Comparison of ENCODE assay signal across 19 cellular contexts in the genomic region with DNA sequence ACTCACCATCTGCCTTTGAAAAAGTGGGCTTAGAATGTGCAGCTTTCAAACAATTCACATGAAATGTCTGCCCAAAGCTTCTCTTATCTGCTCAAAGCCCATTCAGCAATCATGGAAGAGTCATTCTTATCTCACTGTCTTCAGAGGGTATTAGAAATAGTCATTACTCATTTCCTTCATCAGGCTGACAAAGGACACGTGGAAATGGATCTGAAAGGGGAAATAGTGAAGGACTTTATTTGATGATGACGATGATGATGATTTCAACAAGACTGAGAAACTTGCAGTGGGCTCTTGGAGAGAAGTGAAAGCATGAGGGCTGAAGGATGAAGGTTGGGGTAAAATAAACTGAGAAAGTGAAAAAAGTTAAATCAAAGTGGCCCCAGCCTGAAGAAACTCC.
DNase-seq lines count a peak whose midpoint lies in the region; ATAC-seq and TF ChIP-seq lines count a peak whose summit lies in the region.
"Had no signal": no experiment of that assay in that cellular context is flagged by ENCODE, and none has a peak within 500 bp of the region (broad histone marks: within the 10 kb centered on the region; RNA-seq: fewer than 3 reads in every experiment).

No MANE protein-coding gene starts in this region.

- ATAC-seq in GM18861 (IDR thresholded peaks at IDR 0.05; ENCODE audit: unreplicated experiment) (no peak), GM19397 (IDR thresholded peaks at IDR 0.05; ENCODE audit: unreplicated experiment) (no peak)
- ATAC-seq: esophagus mucosa had no signal

- H3K27ac Mint-ChIP-seq in neural progenitor cell, result no peak overlapping the region
- H3K27ac Mint-ChIP-seq: activated CD4-positive, alpha-beta T cell treated with anti-CD3 and anti-CD28 coated beads, Interleukin-2, amount 10 ng/mL, durations not matched to agents 7 days and 5 days; H9; natural killer cell; T-helper 1 cell treated with Interleukin-12 subunit alpha and Interleukin-12 subunit beta and Interleukin-4 antibody, amounts not matched to agents 30 μg/mL and 1 μg/mL, for 36 hours had no signal

- no peaks in the 10 kb centered on the region for H4K20me1 ChIP-seq in Karpas-422 (ENCODE audit: insufficient read depth, low read depth, low read length)
- no peaks in the 10 kb centered on the region for H4K20me1 ChIP-seq in neural progenitor cell (ENCODE audit: low read depth)

- DNase-seq in GM13977 (ENCODE audit: low spot score), result peak; percentile 19
- DNase-seq in Karpas-422, result no peak
- peak; percentile 75 for DNase-seq in amniotic epithelial cell (ENCODE audit: low read depth)
- DNase-seq in neural progenitor cell (ENCODE audit: low spot score), result no peak
- DNase-seq in spleen, result no peak
- DNase-seq: activated CD4-positive, alpha-beta T cell treated with anti-CD3 and anti-CD28 coated beads, Interleukin-2, amount 10 ng/mL, durations not matched to agents 7 days and 5 days; activated T-cell treated with anti-CD3 and anti-CD28 coated beads, Interleukin-2, amount 50 U/mL, for 48 hours; CD4-positive, CD25-positive, alpha-beta regulatory T cell; H9; left ventricle myocardium superior; natural killer cell; NCI-H2171 treated with DMSO at 0.1 percent for 48 hours; Peyer's patch; right lobe of liver; stimulated activated CD4-positive, alpha-beta T cell treated with anti-CD3 and anti-CD28 coated beads, Interleukin-4, amount 100 ng/mL, for 24 hours had no signal

- H3K27me3 ChIP-seq in Karpas-422 (ENCODE audit: low read length), result no peaks in the 10 kb centered on the region
- no peaks in the 10 kb centered on the region for H3K27me3 ChIP-seq in neural progenitor cell
- H3K27me3 ChIP-seq in spleen (replicated peaks in 1 of 7), result no peaks in the 10 kb centered on the region
- H3K27me3 ChIP-seq: Peyer's patch, right lobe of liver had no signal

- H3K27ac ChIP-seq in Karpas-422 (ENCODE audit: low read length) (peak overlapping the region; percentile 3; the same call in 1 of the 2 replicates), neural progenitor cell (no peak overlapping the region), spleen (peak overlapping the region in 1 of 8 donors; percentile 16)
- H3K27ac ChIP-seq: Peyer's patch, right lobe of liver had no signal

- no peaks in the 10 kb centered on the region for H3K79me2 ChIP-seq in Karpas-422 (ENCODE audit: low read length)
- no peaks in the 10 kb centered on the region for H3K79me2 ChIP-seq in neural progenitor cell (ENCODE audit: low read depth)

- 7 to 27% (median 18%) methylated on average over 2 of the region's 2 CpGs for WGBS in spleen, 5 donors

- no peak overlapping the region for H3K4me3 Mint-ChIP-seq in neural progenitor cell
- H3K4me3 Mint-ChIP-seq: activated CD4-positive, alpha-beta T cell treated with anti-CD3 and anti-CD28 coated beads, Interleukin-2, amount 10 ng/mL, durations not matched to agents 7 days and 5 days; CD4-positive, CD25-positive, alpha-beta regulatory T cell; H9; natural killer cell; T-helper 1 cell treated with Interleukin-12 subunit alpha and Interleukin-12 subunit beta and Interleukin-4 antibody, amounts not matched to agents 30 μg/mL and 1 μg/mL, for 36 hours had no signal

- H3K9me3 Mint-ChIP-seq in neural progenitor cell, result no peaks in the 10 kb centered on the region
- H3K9me3 Mint-ChIP-seq: activated CD4-positive, alpha-beta T cell treated with anti-CD3 and anti-CD28 coated beads, Interleukin-2, amount 10 ng/mL, durations not matched to agents 7 days and 5 days; natural killer cell; T-helper 1 cell treated with Interleukin-12 subunit alpha and Interleukin-12 subunit beta and Interleukin-4 antibody, amounts not matched to agents 30 μg/mL and 1 μg/mL, for 36 hours had no signal

- H3K36me3 Mint-ChIP-seq in neural progenitor cell, result no peaks in the 10 kb centered on the region
- H3K36me3 Mint-ChIP-seq: CD4-positive, CD25-positive, alpha-beta regulatory T cell; natural killer cell had no signal

- H3K4me2 ChIP-seq in Karpas-422 (ENCODE audit: low read depth, low read length, poor library complexity, severe bottlenecking) (peak overlapping the region; percentile 5), neural progenitor cell (no peak overlapping the region)

- H3K9me3 ChIP-seq in Karpas-422 (ENCODE audit: low read length) (no peaks in the 10 kb centered on the region), neural progenitor cell (ENCODE audit: low read depth) (no peaks in the 10 kb centered on the region), spleen (no peaks in the 10 kb centered on the region)
- H3K9me3 ChIP-seq: Peyer's patch, right lobe of liver had no signal

- H3K27me3 Mint-ChIP-seq in neural progenitor cell (ENCODE audit: insufficient read depth, low read depth), result no peaks in the 10 kb centered on the region
- H3K27me3 Mint-ChIP-seq: activated CD4-positive, alpha-beta T cell treated with anti-CD3 and anti-CD28 coated beads, Interleukin-2, amount 10 ng/mL, durations not matched to agents 7 days and 5 days; CD4-positive, CD25-positive, alpha-beta regulatory T cell had no signal

- no peak for TF ChIP-seq POLR2A in spleen (IDR thresholded peaks at IDR 0.05)

- H3K9ac ChIP-seq in Karpas-422 (ENCODE audit: low read length) (0 out of 2 replicates have a peak overlapping the region, but pooled peaks have one; percentile 6), neural progenitor cell (no peak overlapping the region)

- peaks cover 20% of the 10 kb centered on the region for H3K4me1 ChIP-seq in Karpas-422 (ENCODE audit: low read length)
- no peaks in the 10 kb centered on the region for H3K4me1 ChIP-seq in neural progenitor cell
- H3K4me1 ChIP-seq in spleen, result peaks cover 0 to 14% (median 4%) of the 10 kb centered on the region in 6 donors
- H3K4me1 ChIP-seq: Peyer's patch, right lobe of liver had no signal

- H3K4me3 ChIP-seq in Karpas-422 (ENCODE audit: low read length) (no peak overlapping the region), neural progenitor cell (no peak overlapping the region), spleen (no peak overlapping the region)
- H3K4me3 ChIP-seq: Peyer's patch, right lobe of liver had no signal

- H2AFZ ChIP-seq in Karpas-422 (ENCODE audit: low read length), result peak overlapping the region; percentile 4; the same call in 1 of the 2 replicates
- peak overlapping the region; percentile 61 for H2AFZ ChIP-seq in neural progenitor cell (replicated peaks)

- H3K36me3 ChIP-seq in Karpas-422 (ENCODE audit: insufficient read depth, low read length) (no peaks in the 10 kb centered on the region), neural progenitor cell (no peaks in the 10 kb centered on the region), spleen (no peaks in the 10 kb centered on the region)
- H3K36me3 ChIP-seq: Peyer's patch, right lobe of liver had no signal

- in situ Hi-C loops in GM13977 (cut with MboI; ENCODE audit: low pct_unique_long_range_greater_than_20kb, low sequenced_read_pairs, unreplicated experiment), result no loop called here

- H3K9me2 ChIP-seq in Karpas-422 (replicated peaks; ENCODE audit: insufficient read depth, low read length), result no peaks in the 10 kb centered on the region

- no peaks in the 10 kb centered on the region for H3K4me1 Mint-ChIP-seq in neural progenitor cell
- H3K4me1 Mint-ChIP-seq: activated CD4-positive, alpha-beta T cell treated with anti-CD3 and anti-CD28 coated beads, Interleukin-2, amount 10 ng/mL, durations not matched to agents 7 days and 5 days; natural killer cell had no signal

- no peaks in the 10 kb centered on the region for H3F3A ChIP-seq in neural progenitor cell (ENCODE audit: low read depth)

- intact Hi-C loops in spleen (cut with DNase I; ENCODE audit: low total_unique reads), result no loop called here

- TF ChIP-seq CTCF in GM13977 (IDR thresholded peaks at IDR 0.05; ENCODE audit: extremely low read depth, insufficient read depth, missing control alignments) (no peak), neural progenitor cell (IDR thresholded peaks at IDR 0.05) (no peak), spleen (IDR thresholded peaks at IDR 0.05 in 8 of 11, conservative IDR thresholded peaks at IDR 0.05 in 3 of 11) (no peak)

Comparison
In these comparisons a context has a peak if more than half of its experiments do, and no peak if none do; other contexts are left out.
1. DNase-seq: peak in GM13977 (single experiment) and amniotic epithelial cell (single experiment); none in Karpas-422 (single experiment), neural progenitor cell (single experiment) and spleen (single experiment).